In genomic region chr1:160094806-160095205, GRCh38 we compare ENCODE assay signal across 21 cellular contexts. TPM values are rescaled to one million over a fixed set of nuclear protein-coding genes. Genes with fewer than 3 reads are reported as not detected.
DNase-seq lines count a peak whose midpoint lies in the region; ATAC-seq and TF ChIP-seq lines count a peak whose summit lies in the region.
"Had no signal": no experiment of that assay in that cellular context is flagged by ENCODE, and none has a peak within 500 bp of the region (broad histone marks: within the 10 kb centered on the region; RNA-seq: fewer than 3 reads in every experiment).

No MANE protein-coding gene starts in this region.

- peaks cover 5% of the 10 kb centered on the region for H3K36me3 Mint-ChIP-seq in activated CD4-positive, alpha-beta T cell treated with anti-CD3 and anti-CD28 coated beads for 36 hours (ENCODE audit: low read depth)
- H3K36me3 Mint-ChIP-seq: IgD-negative memory B cell had no signal

- no peaks in the 10 kb centered on the region for H3K27me3 Mint-ChIP-seq in activated CD4-positive, alpha-beta T cell treated with anti-CD3 and anti-CD28 coated beads for 36 hours
- H3K27me3 Mint-ChIP-seq: IgD-negative memory B cell had no signal

- peaks cover 27% of the 10 kb centered on the region for H3K4me1 Mint-ChIP-seq in activated CD4-positive, alpha-beta T cell treated with anti-CD3 and anti-CD28 coated beads for 36 hours

- intact Hi-C loops in colonic mucosa (cut with DNase I) (no loop called here), mucosa of descending colon (cut with DNase I, micrococcal nuclease) (no loop called here)
- intact Hi-C loops in activated CD4-positive, alpha-beta T cell treated with anti-CD3 and anti-CD28 coated beads for 36 hours (cut with DNase I, micrococcal nuclease), result loop anchor here (5.0 kb wide), 2 partner anchors 63 to 243 kb away; partner anchors contain the start of gene PIGM (in 1 of the 2)

- POLR2A ChIA-PET in activated CD4-positive, alpha-beta T cell treated with anti-CD3 and anti-CD28 coated beads for 36 hours (lab: Charles Lee), result no interaction called here

- H3K9me3 ChIP-seq in colonic mucosa (no peaks in the 10 kb centered on the region), mucosa of descending colon (no peaks in the 10 kb centered on the region)

- H3K27me3 ChIP-seq in colonic mucosa, result no peaks in the 10 kb centered on the region

- H3K27ac Mint-ChIP-seq in activated CD4-positive, alpha-beta T cell treated with anti-CD3 and anti-CD28 coated beads for 36 hours, result no peak overlapping the region

- H3K36me3 ChIP-seq in colonic mucosa (peaks cover 4% of the 10 kb centered on the region), mucosa of descending colon (ENCODE audit: low read depth) (no peaks in the 10 kb centered on the region)

- H3K27ac ChIP-seq in colonic mucosa (no peak overlapping the region), temporal lobe (ENCODE audit: low read depth, low read length) (peak overlapping the region; percentile 88)
- H3K27ac ChIP-seq: C4-2B had no signal

- TF ChIP-seq CTCF in colonic mucosa (IDR thresholded peaks at IDR 0.05) (no peak), mucosa of descending colon (IDR thresholded peaks at IDR 0.05) (no peak)

- in situ Hi-C loops in G401 (cut with HindIII; ENCODE audit: low sequenced_read_pairs), result no loop called here

- CTCF ChIA-PET in activated CD4-positive, alpha-beta T cell treated with anti-CD3 and anti-CD28 coated beads for 36 hours (lab: Charles Lee), result interaction anchor here (4.8 to 6.5 kb wide), 2 partner anchors 9 to 16 kb away, joined by 33 to 81 read pairs; no protein-coding TSS in a partner anchor

- H3K4me1 ChIP-seq in colonic mucosa, result peaks cover 15% of the 10 kb centered on the region
- peaks cover 49% of the 10 kb centered on the region for H3K4me1 ChIP-seq in mucosa of descending colon (ENCODE audit: low read depth)

- DNase-seq in G401 (ENCODE audit: low spot score) (peak; percentile 5), colonic mucosa (peak; percentile 57), mucosa of descending colon (peak in 2 of 3 donors; percentile 49 to 56)
- DNase-seq in activated CD4-positive, alpha-beta T cell treated with anti-CD3 and anti-CD28 coated beads for 36 hours, result no peak
- DNase-seq: DMS79 treated with DMSO at 0.1 percent for 48 hours, Karpas-422, NCI-H1436, NCI-H1930, NCI-H226, NCI-H524, NCI-H82, OCI-M1, Right ventricle myocardium superior had no signal

- ATAC-seq in mucosa of descending colon (no peak), GM18907 (IDR thresholded peaks at IDR 0.05; ENCODE audit: unreplicated experiment) (no peak), HG02870 (IDR thresholded peaks at IDR 0.05; ENCODE audit: unreplicated experiment) (no peak)
- no peak for ATAC-seq in activated CD4-positive, alpha-beta T cell treated with anti-CD3 and anti-CD28 coated beads for 36 hours
- ATAC-seq: HCT116 had no signal

- H3K4me3 ChIP-seq in colonic mucosa (no peak overlapping the region), mucosa of descending colon (no peak overlapping the region)

- peak overlapping the region in 1 of 2 donors; percentile 6 for H3K9ac ChIP-seq in colonic mucosa (ENCODE audit: low read depth in 2 of 2, low read length in 2 of 2)

- no peaks in the 10 kb centered on the region for H3K9me3 Mint-ChIP-seq in activated CD4-positive, alpha-beta T cell treated with anti-CD3 and anti-CD28 coated beads for 36 hours (ENCODE audit: low read depth)
- H3K9me3 Mint-ChIP-seq: IgD-negative memory B cell had no signal

- H3K4me3 Mint-ChIP-seq in activated CD4-positive, alpha-beta T cell treated with anti-CD3 and anti-CD28 coated beads for 36 hours, result no peak overlapping the region

RNA-seq across cellular contexts. Expression of gene IGSF8, which starts 3.6 kb away (rescaled TPM):
- total RNA-seq in G401 (2014; rRNA removed; shearing (Covaris generic)), result 11.7 and 15.4 TPM in 2 replicates
- 10 to 100 TPM; 53.6 to 60.2 TPM for total RNA-seq in colonic mucosa
- 10 to 100 TPM; 38.3 to 65.0 (median 39.1) TPM for total RNA-seq in mucosa of descending colon
- 43.5 TPM for total RNA-seq in temporal lobe
- 10 to 100 TPM; 29.2 to 33.8 TPM for total RNA-seq in activated CD4-positive, alpha-beta T cell treated with anti-CD3 and anti-CD28 coated beads for 36 hours

RNA-seq across cellular contexts. Expression of gene KCNJ9, which starts 13.5 kb away (rescaled TPM):
- total RNA-seq in G401 (2014; rRNA removed; shearing (Covaris generic)), result not detected in 2 replicates
- total RNA-seq in colonic mucosa, result under 1 TPM; 0.11 to 0.30 TPM
- total RNA-seq in mucosa of descending colon, result under 1 TPM in 1 of 3 donors, not detected in 2; 0.47 TPM
- 10.6 TPM for total RNA-seq in temporal lobe
- total RNA-seq in activated CD4-positive, alpha-beta T cell treated with anti-CD3 and anti-CD28 coated beads for 36 hours, result under 1 TPM; 0.04 to 0.05 TPM
- total RNA-seq: A673, Right ventricle myocardium superior had no signal

RNA-seq across cellular contexts. Expression of gene ATP1A2, which starts 20.8 kb away (rescaled TPM):
- total RNA-seq in G401 (2014; rRNA removed; shearing (Covaris generic)), result not detected in 2 replicates
- total RNA-seq in colonic mucosa (1 to 10 TPM; 1.5 to 6.1 TPM), mucosa of descending colon (100 to 1,000 TPM in 1 of 3 donors, 1 to 10 TPM in 2; 2.6 to 124 (median 4.0) TPM), temporal lobe (93.2 TPM)
- not detected for total RNA-seq in activated CD4-positive, alpha-beta T cell treated with anti-CD3 and anti-CD28 coated beads for 36 hours
- total RNA-seq: A673, MCF 10A had no signal

RNA-seq across cellular contexts. Expression of gene KCNJ10, which starts 24.8 kb away (rescaled TPM):
- not detected in 2 replicates for total RNA-seq in G401 (2014; rRNA removed; shearing (Covaris generic))
- under 1 TPM in 1 of 2 donors, not detected in 1; 0.29 TPM for total RNA-seq in colonic mucosa
- total RNA-seq in mucosa of descending colon, result under 1 TPM; 0.23 to 0.73 (median 0.27) TPM
- 5.9 TPM for total RNA-seq in temporal lobe
- total RNA-seq in activated CD4-positive, alpha-beta T cell treated with anti-CD3 and anti-CD28 coated beads for 36 hours, result under 1 TPM; 0.11 TPM
- total RNA-seq: A673, MCF 10A had no signal

RNA-seq across cellular contexts. Expression of gene ATP1A4, which starts 56.6 kb away (rescaled TPM):
- not detected in 2 replicates for total RNA-seq in G401 (2014; rRNA removed; shearing (Covaris generic))
- total RNA-seq in colonic mucosa, result not detected
- total RNA-seq in mucosa of descending colon, result under 1 TPM in 1 of 3 donors, not detected in 2; 0.16 TPM
- total RNA-seq in temporal lobe, result under 0.01 TPM
- not detected for total RNA-seq in activated CD4-positive, alpha-beta T cell treated with anti-CD3 and anti-CD28 coated beads for 36 hours
- total RNA-seq: A673, MCF 10A had no signal

Comparison
In these comparisons a context has a peak if more than half of its experiments do, and no peak if none do; other contexts are left out.
1. intact Hi-C loops: an anchor here in activated CD4-positive, alpha-beta T cell treated with anti-CD3 and anti-CD28 coated beads for 36 hours (5.0 kb wide); none called in colonic mucosa and mucosa of descending colon.